ENCODE assay signal across 8 cellular contexts in the genomic region with DNA sequence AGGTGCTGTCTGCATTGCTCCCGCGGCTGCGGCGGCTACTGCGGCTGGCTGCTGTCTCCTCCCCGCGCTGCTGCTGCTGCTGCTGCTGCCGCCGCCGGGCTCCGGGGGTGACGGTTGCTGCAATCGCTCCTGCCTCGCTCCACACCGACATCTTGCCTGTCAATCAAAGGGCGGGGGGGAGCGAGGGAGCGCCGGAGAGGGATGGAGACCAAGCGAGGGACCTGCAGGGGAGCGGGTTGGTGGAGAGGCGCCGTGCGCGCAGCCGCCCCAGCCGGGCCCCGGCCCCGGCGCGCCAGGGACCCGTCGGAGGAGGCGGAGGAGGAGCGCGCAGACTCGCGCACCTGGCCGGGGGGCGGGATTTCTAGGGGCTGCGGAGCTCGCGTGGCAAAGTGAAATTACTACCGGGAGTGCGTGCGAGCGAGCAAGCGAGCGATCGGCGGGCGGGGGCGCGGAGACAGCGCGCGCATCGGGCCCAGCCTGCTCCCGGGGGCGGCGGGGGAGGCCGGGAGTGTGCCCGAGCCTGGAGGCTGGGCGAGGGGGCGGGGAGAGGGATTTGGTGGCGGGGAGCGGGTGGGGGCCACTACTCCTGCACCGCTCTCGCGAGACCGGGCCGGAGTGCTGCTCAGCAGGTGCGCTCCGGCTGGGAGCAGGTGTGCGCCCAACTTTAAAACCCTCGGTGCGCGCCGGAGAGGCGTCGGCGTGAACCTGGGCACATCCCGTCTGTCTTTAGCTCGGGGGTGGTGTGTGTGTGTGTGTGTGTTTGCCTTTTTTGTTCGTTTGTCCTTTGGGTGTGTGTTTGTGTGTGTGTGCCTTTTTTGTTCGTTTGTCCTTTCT. TPM values are rescaled to one million over a fixed set of nuclear protein-coding genes. Genes with fewer than 3 reads are reported as not detected.
DNase-seq lines count a peak whose midpoint lies in the region; ATAC-seq, FAIRE-seq and TF ChIP-seq lines count a peak whose summit lies in the region.

Gene KSR2, minus strand, starts transcription at position 165 of the 834 bp plus-strand sequence. CDS start 735 bp downstream, outside the sequence.

- TF ChIP-seq CTCF in 22Rv1 (IDR thresholded peaks at IDR 0.05), result 0 out of 2 replicates have a peak, but pooled peaks have one; percentile 6
- no peak for TF ChIP-seq CTCF in foreskin keratinocyte (conservative IDR thresholded peaks at IDR 0.05)

- peak; percentile 29 for DNase-seq in GM18507 (ENCODE audit: extremely low spot score, insufficient read length, low read depth)
- DNase-seq in NCI-H526 treated with DMSO at 0.1 percent for 48 hours (lab: John Stamatoyannopoulos, UW), result peak; percentile 94
- DNase-seq in activated T-cell treated with anti-CD3 and anti-CD28 coated beads, Interleukin-2, amount 50 U/mL, for 48 hours, result peak; percentile 69 to 76
- DNase-seq in foreskin keratinocyte, result peak in 1 of 2 donors; percentile 47
- peak; percentile 37 to 96 (median 76) for DNase-seq in posterior cingulate gyrus
- no peak for DNase-seq in NOMO-1 treated with dmso at 0.1 percent for 144 hours (lab: John Stamatoyannopoulos, UW; ENCODE audit: unreplicated experiment)

- H3K27me3 ChIP-seq in foreskin keratinocyte, result peaks cover 66% of the 10 kb centered on the region

- ATAC-seq in HG03196 (IDR thresholded peaks at IDR 0.05; ENCODE audit: unreplicated experiment), result peak; percentile 57
- ATAC-seq in foreskin keratinocyte, result peak; percentile 84

- FAIRE-seq in GM18507 (lab: Jason Lieb, UNC), result no peak

- H3K27ac ChIP-seq in 22Rv1 (peak within 1 kb of the TSS; percentile 89), foreskin keratinocyte (no peak within 1 kb of the TSS)

- no peaks in the 10 kb centered on the region for H3K4me1 ChIP-seq in foreskin keratinocyte

- intact Hi-C loops in posterior cingulate gyrus (cut with DNase I), result no loop called here

RNA-seq across cellular contexts. Expression of gene KSR2, which starts in this region (rescaled TPM):
- under 0.01 and 0.03 TPM in 2 replicates for total RNA-seq in foreskin keratinocyte
- under 0.01 TPM in 2 replicates for polyA plus RNA-seq in foreskin keratinocyte

Comparison
In these comparisons a context has a peak if more than half of its experiments do, and no peak if none do; other contexts are left out.
1. Peak in ATAC-seq in foreskin keratinocyte; RNA of the gene not detected or under 1 TPM.